ENCODE assay signal across 31 cellular contexts in the genomic region with DNA sequence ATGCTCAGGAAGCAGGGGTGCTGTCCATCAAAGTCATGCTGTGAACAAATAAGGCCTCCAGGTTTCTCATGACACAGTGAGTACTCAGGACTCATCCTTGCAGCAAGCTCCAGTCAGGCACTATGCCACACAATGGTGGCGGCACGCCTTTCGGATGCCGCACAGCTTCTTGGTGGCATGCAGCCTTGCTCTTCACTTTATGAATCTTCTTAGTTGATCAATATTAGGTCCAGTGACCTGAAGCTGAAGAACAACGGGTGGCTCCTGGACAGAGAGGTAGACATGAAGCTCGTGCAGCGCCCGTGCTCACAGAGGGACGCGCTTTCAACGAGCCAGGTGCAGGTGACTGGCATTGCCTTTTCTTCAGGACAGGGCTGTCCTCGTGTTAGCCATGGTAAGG.
"Had no signal": no experiment of that assay in that cellular context is flagged by ENCODE, and none has a peak within 500 bp of the region (broad histone marks: within the 10 kb centered on the region; RNA-seq: fewer than 3 reads in every experiment).

No MANE protein-coding gene starts in this region.

- H3K9me3 Mint-ChIP-seq: natural killer cell treated with Interleukin-12 subunit alpha and Interleukin-12 subunit beta and Interleukin-15 and Interleukin-18, amount 100 ng/mL, for 72 hours; nephron progenitor cell; type B pancreatic cell had no signal

- H3K36me3 ChIP-seq: neutrophil, ovary, right lobe of liver, sigmoid colon, suprapubic skin, tibial artery, transverse colon, upper lobe of right lung, uterus had no signal

- H3K27ac ChIP-seq: neutrophil, ovary, parathyroid adenoma, psoas muscle, right lobe of liver, sigmoid colon, suprapubic skin, testis, tibial artery, transverse colon, upper lobe of right lung, uterus had no signal

- H2AFZ ChIP-seq: parathyroid adenoma had no signal

- FAIRE-seq: small intestine had no signal

- ATAC-seq: naive thymus-derived CD8-positive, alpha-beta T cell; natural killer cell treated with Interleukin-12 subunit alpha and Interleukin-12 subunit beta and Interleukin-15 and Interleukin-18, amount 100 ng/mL, for 72 hours; psoas muscle; right cardiac atrium; right lobe of liver; stimulated activated memory B cell treated with anti-CD40 and anti-IgM and Interleukin-4, amounts not matched to agents 10 μg/mL and 1 μg/mL and 100 μg/mL, for 72 hours; stimulated activated naive CD8-positive, alpha-beta T cell treated with anti-CD3 and anti-CD28 coated beads, Interleukin-15, amount 100 ng/mL, for 72 hours; stimulated activated naive CD8-positive, alpha-beta T cell treated with anti-CD3 and anti-CD28 coated beads, Interleukin-15, Interleukin-2, amounts not matched to agents 100 U/mL and 50 U/mL, for 24 hours; upper lobe of right lung had no signal

- H3K27ac Mint-ChIP-seq: natural killer cell treated with Interleukin-12 subunit alpha and Interleukin-12 subunit beta and Interleukin-15 and Interleukin-18, amount 100 ng/mL, for 72 hours; nephron progenitor cell; progenitor cell of endocrine pancreas; stimulated activated memory B cell treated with anti-CD40 and anti-IgM and Interleukin-4, amounts not matched to agents 10 μg/mL and 1 μg/mL and 100 μg/mL, for 72 hours; stimulated activated naive CD8-positive, alpha-beta T cell treated with anti-CD3 and anti-CD28 coated beads, Interleukin-15, amount 100 ng/mL, for 72 hours; type B pancreatic cell had no signal

- H3K9ac ChIP-seq: parathyroid adenoma had no signal

- H3K4me3 ChIP-seq: ovary, psoas muscle, right lobe of liver, sigmoid colon, suprapubic skin, testis, tibial artery, transverse colon, upper lobe of right lung, uterus had no signal

- H3K4me3 Mint-ChIP-seq: naive thymus-derived CD8-positive, alpha-beta T cell; natural killer cell treated with Interleukin-12 subunit alpha and Interleukin-12 subunit beta and Interleukin-15 and Interleukin-18, amount 100 ng/mL, for 72 hours; nephron progenitor cell; neural crest cell; stimulated activated memory B cell treated with anti-CD40 and anti-IgM and Interleukin-4, amounts not matched to agents 10 μg/mL and 1 μg/mL and 100 μg/mL, for 72 hours; stimulated activated naive CD8-positive, alpha-beta T cell treated with anti-CD3 and anti-CD28 coated beads, Interleukin-15, amount 100 ng/mL, for 72 hours; type B pancreatic cell had no signal

- H3K9me3 ChIP-seq: neutrophil, ovary, psoas muscle, right lobe of liver, sigmoid colon, suprapubic skin, testis, tibial artery, transverse colon, upper lobe of right lung, uterus had no signal

- H3K79me2 ChIP-seq: parathyroid adenoma had no signal

- H3K27me3 Mint-ChIP-seq: stimulated activated memory B cell treated with anti-CD40 and anti-IgM and Interleukin-4, amounts not matched to agents 10 μg/mL and 1 μg/mL and 100 μg/mL, for 72 hours; stimulated activated naive CD8-positive, alpha-beta T cell treated with anti-CD3 and anti-CD28 coated beads, Interleukin-15, amount 100 ng/mL, for 72 hours had no signal

- H3K36me3 Mint-ChIP-seq: naive thymus-derived CD8-positive, alpha-beta T cell; natural killer cell treated with Interleukin-12 subunit alpha and Interleukin-12 subunit beta and Interleukin-15 and Interleukin-18, amount 100 ng/mL, for 72 hours; stimulated activated memory B cell treated with anti-CD40 and anti-IgM and Interleukin-4, amounts not matched to agents 10 μg/mL and 1 μg/mL and 100 μg/mL, for 72 hours; type B pancreatic cell had no signal

- H3K4me1 Mint-ChIP-seq: naive thymus-derived CD8-positive, alpha-beta T cell; stimulated activated memory B cell treated with anti-CD40 and anti-IgM and Interleukin-4, amounts not matched to agents 10 μg/mL and 1 μg/mL and 100 μg/mL, for 72 hours; stimulated activated naive CD8-positive, alpha-beta T cell treated with anti-CD3 and anti-CD28 coated beads, Interleukin-15, amount 100 ng/mL, for 72 hours had no signal

- H3K4me1 ChIP-seq: parathyroid adenoma, psoas muscle, right lobe of liver, testis, tibial artery, transverse colon, upper lobe of right lung, uterus had no signal

- H3K27me3 ChIP-seq: neutrophil, ovary, right lobe of liver, sigmoid colon, suprapubic skin, testis, tibial artery, transverse colon, upper lobe of right lung, uterus had no signal

- DNase-seq: naive thymus-derived CD8-positive, alpha-beta T cell; nephron progenitor cell; nucleus accumbens; ovary; posterior cingulate gyrus; psoas muscle; right lobe of liver; sigmoid colon; small intestine; stimulated activated CD4-positive, alpha-beta T cell treated with anti-CD3 and anti-CD28 coated beads, Interleukin-15, amount 100 ng/mL, for 24 hours; stimulated activated CD4-positive, alpha-beta T cell treated with anti-CD3 and anti-CD28 coated beads, Interleukin-2, amount 100 ng/mL, for 24 hours; stimulated activated CD4-positive, alpha-beta T cell treated with anti-CD3 and anti-CD28 coated beads, Interleukin-2, amount 100 ng/mL, for 48 hours; stimulated activated CD4-positive, alpha-beta T cell treated with anti-CD3 and anti-CD28 coated beads, Interleukin-4, amount 100 ng/mL, for 24 hours; stimulated activated naive CD4-positive, alpha-beta T cell; stimulated activated naive CD8-positive, alpha-beta T cell treated with anti-CD3 and anti-CD28 coated beads, Interleukin-15, amount 100 ng/mL, for 72 hours; stimulated activated naive CD8-positive, alpha-beta T cell treated with anti-CD3 and anti-CD28 coated beads, Interleukin-15, Interleukin-2, amounts not matched to agents 100 U/mL and 50 U/mL, for 24 hours; substantia nigra; testis; tibial artery; transverse colon; upper lobe of right lung; uterus had no signal
